8 cellular contexts compared by ENCODE assay signal in the genomic region with DNA sequence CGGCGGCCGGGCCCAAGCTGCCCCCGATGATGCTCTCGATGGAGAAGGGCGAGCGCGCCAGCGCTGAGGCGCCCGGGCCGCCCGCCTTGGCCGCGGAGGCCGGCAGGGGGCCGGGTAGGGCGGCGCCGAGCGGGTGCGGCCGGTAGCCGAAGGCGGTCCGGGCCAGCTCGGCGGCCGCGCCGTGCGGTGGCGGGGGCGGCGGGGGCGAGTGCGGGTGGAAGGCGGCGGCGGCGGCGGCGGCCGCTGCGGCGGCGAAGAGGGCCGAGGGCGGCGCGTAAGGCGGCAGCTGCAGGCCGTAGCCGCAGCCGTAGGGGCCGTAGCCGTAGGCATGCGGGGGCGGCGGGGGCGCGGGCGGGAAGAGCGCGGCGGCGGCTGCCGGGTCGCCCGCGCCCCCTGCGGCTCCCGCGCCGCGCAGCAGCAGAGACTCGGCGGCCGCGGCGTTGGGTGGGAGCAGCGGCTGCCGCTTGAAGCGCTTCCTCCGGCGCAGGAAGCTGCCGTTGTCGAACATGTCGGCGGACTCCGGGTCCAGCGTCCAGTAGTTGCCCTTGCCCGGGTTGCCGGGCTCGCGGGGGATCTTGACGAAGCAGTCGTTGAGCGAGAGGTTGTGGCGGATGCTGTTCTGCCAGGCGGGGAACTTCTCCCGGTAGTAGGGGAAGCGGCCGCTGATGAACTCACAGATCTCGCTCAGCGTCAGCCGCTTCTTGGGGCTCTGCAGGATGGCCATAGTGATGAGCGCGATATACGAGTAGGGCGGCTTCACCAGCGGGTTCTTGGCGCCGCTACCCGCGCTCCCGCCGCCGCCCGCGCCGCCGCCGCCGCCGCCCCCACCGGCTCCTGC. TPM values are rescaled to one million over a fixed set of nuclear protein-coding genes. Genes with fewer than 3 reads are reported as not detected.
DNase-seq lines count a peak whose midpoint lies in the region; ATAC-seq and TF ChIP-seq lines count a peak whose summit lies in the region.

No MANE protein-coding gene starts in this region.

- H3K27ac ChIP-seq in CD4-positive, alpha-beta memory T cell (ENCODE audit: low read depth, low read length): no peak overlapping the region
- H3K27ac ChIP-seq in iPS DF 6.9 (ENCODE audit: low read length) (no peak overlapping the region), spleen (peak overlapping the region in 1 of 8 donors; percentile 70)

- peak overlapping the region in 1 of 2 donors; percentile 36 for H3K4me3 ChIP-seq in CD4-positive, alpha-beta memory T cell (ENCODE audit: low read length in 2 of 2)
- peak overlapping the region; percentile 30 for H3K4me3 ChIP-seq in NT2/D1 (ENCODE audit: insufficient read length, low read depth)
- H3K4me3 ChIP-seq in iPS DF 6.9 (ENCODE audit: low read length): peak overlapping the region; percentile 29; the same call in 1 of the 2 replicates
- peak overlapping the region; percentile 22 to 77 (median 51) for H3K4me3 ChIP-seq in spleen

- no peaks in the 10 kb centered on the region for H3K9me3 ChIP-seq in CD4-positive, alpha-beta memory T cell (ENCODE audit: control insufficient read depth in 1 of 2, low read length in 2 of 2)
- H3K9me3 ChIP-seq in NT2/D1 (ENCODE audit: insufficient read depth, low read length) (no peaks in the 10 kb centered on the region), iPS DF 6.9 (ENCODE audit: control insufficient read depth, insufficient read depth, low read length) (no peaks in the 10 kb centered on the region), spleen (peaks cover 0 to 26% (median 0%) of the 10 kb centered on the region in 8 donors)

- TF ChIP-seq CTCF in spleen (IDR thresholded peaks at IDR 0.05 in 8 of 11, conservative IDR thresholded peaks at IDR 0.05 in 3 of 11): no peak

- peaks cover 0 to 2% of the 10 kb centered on the region in 2 donors for H3K36me3 Mint-ChIP-seq in CD4-positive, alpha-beta memory T cell
- H3K36me3 Mint-ChIP-seq in activated naive CD8-positive, alpha-beta T cell: peaks cover 2% of the 10 kb centered on the region

- no peaks in the 10 kb centered on the region for H3K36me3 ChIP-seq in CD4-positive, alpha-beta memory T cell (ENCODE audit: insufficient read depth, low read length)
- H3K36me3 ChIP-seq in NT2/D1 (ENCODE audit: insufficient read depth, insufficient read length, low read length) (no peaks in the 10 kb centered on the region), iPS DF 6.9 (ENCODE audit: control insufficient read depth, insufficient read depth, low read length) (no peaks in the 10 kb centered on the region), spleen (no peaks in the 10 kb centered on the region)

- peak overlapping the region; percentile 42 for H3K9ac ChIP-seq in NT2/D1 (ENCODE audit: insufficient read length, low read depth)

- H3K4me1 ChIP-seq in CD4-positive, alpha-beta memory T cell (ENCODE audit: insufficient read depth, low read length): peaks cover 22% of the 10 kb centered on the region
- peaks cover 8% of the 10 kb centered on the region for H3K4me1 ChIP-seq in NT2/D1 (ENCODE audit: insufficient read depth, insufficient read length)
- H3K4me1 ChIP-seq in iPS DF 6.9 (ENCODE audit: control insufficient read depth, insufficient read depth, low read length): no peaks in the 10 kb centered on the region; the same call in 1 of the 2 replicates
- peaks cover 9 to 38% (median 30%) of the 10 kb centered on the region in 6 donors for H3K4me1 ChIP-seq in spleen

- peak overlapping the region in 4 of 7 donors; percentile 71 to 90 (median 78) for H3K27ac Mint-ChIP-seq in CD4-positive, alpha-beta memory T cell
- H3K27ac Mint-ChIP-seq in activated naive CD8-positive, alpha-beta T cell: no peak overlapping the region

- peak; percentile 49 to 58 (median 56) for DNase-seq in CD4-positive, alpha-beta memory T cell
- DNase-seq in NT2/D1 (ENCODE audit: low read depth, low spot score): no peak
- no peak for DNase-seq in iPS DF 6.9 (ENCODE audit: low read depth, low spot score)
- DNase-seq in spleen: peak; percentile 86
- no peak for DNase-seq in GOT3 (lab: John Stamatoyannopoulos, UW)
- no peak for DNase-seq in foreskin melanocyte

- H3K4me3 Mint-ChIP-seq in CD4-positive, alpha-beta memory T cell: peak overlapping the region; percentile 85 to 93 (median 86)
- peak overlapping the region; percentile 86 for H3K4me3 Mint-ChIP-seq in activated naive CD8-positive, alpha-beta T cell

- CTCF ChIA-PET in CD4-positive, alpha-beta memory T cell (lab: Charles Lee; ENCODE audit: partially characterized antibody): interaction anchor here (1.6 kb wide), 1 partner anchor 60 kb away, joined by 6 read pairs; no protein-coding TSS in a partner anchor

- ATAC-seq in GM21723 (IDR thresholded peaks at IDR 0.05; ENCODE audit: unreplicated experiment): peak; percentile 43

- peaks cover 82% of the 10 kb centered on the region for H3K27me3 ChIP-seq in CD4-positive, alpha-beta memory T cell (ENCODE audit: insufficient read depth, low read length)
- peaks cover 84% of the 10 kb centered on the region for H3K27me3 ChIP-seq in NT2/D1 (ENCODE audit: insufficient read depth, insufficient read length)
- peaks cover 66% of the 10 kb centered on the region for H3K27me3 ChIP-seq in iPS DF 6.9 (ENCODE audit: control insufficient read depth, insufficient read depth, low read length)
- H3K27me3 ChIP-seq in spleen (replicated peaks in 1 of 7): peaks cover 38 to 97% (median 89%) of the 10 kb centered on the region in 7 donors

- peaks cover 54 to 55% of the 10 kb centered on the region in 2 donors for H3K27me3 Mint-ChIP-seq in CD4-positive, alpha-beta memory T cell
- H3K27me3 Mint-ChIP-seq in activated naive CD8-positive, alpha-beta T cell: peaks cover 51% of the 10 kb centered on the region

- H3K9me3 Mint-ChIP-seq in CD4-positive, alpha-beta memory T cell: peaks cover 0 to 45% (median 7%) of the 10 kb centered on the region in 8 donors
- no peaks in the 10 kb centered on the region for H3K9me3 Mint-ChIP-seq in activated naive CD8-positive, alpha-beta T cell (ENCODE audit: low read depth)

- POLR2A ChIA-PET in CD4-positive, alpha-beta memory T cell (lab: Charles Lee; ENCODE audit: partially characterized antibody): interaction anchor here (1.2 to 1.6 kb wide), 2 partner anchors 50 to 59 kb away, joined by 3 to 12 read pairs; no protein-coding TSS in a partner anchor

- WGBS in iPS DF 6.9 (ENCODE audit: insufficient coverage, insufficient read length): no CpG with 5 or more reads among the region's 127 CpGs
- WGBS in spleen, 5 donors: 0 to 2% (median 1%) methylated on average over 13 to 127 of the region's 127 CpGs

- intact Hi-C loops in CD4-positive, alpha-beta memory T cell (cut with micrococcal nuclease): no loop called here
- intact Hi-C loops in spleen (cut with DNase I; ENCODE audit: low total_unique reads): no loop called here

- TF ChIP-seq POLR2A in spleen (IDR thresholded peaks at IDR 0.05): no peak

- H3K4me1 Mint-ChIP-seq in CD4-positive, alpha-beta memory T cell: peaks cover 6 to 26% (median 17%) of the 10 kb centered on the region in 4 donors
- peaks cover 17% of the 10 kb centered on the region for H3K4me1 Mint-ChIP-seq in activated naive CD8-positive, alpha-beta T cell (ENCODE audit: low read depth)

RNA-seq across cellular contexts. Expression of a gene that starts 1.1 kb away (rescaled TPM):
- total RNA-seq in CD4-positive, alpha-beta memory T cell: not detected
- polyA plus RNA-seq in CD4-positive, alpha-beta memory T cell: under 1 TPM in 1 of 2 donors, not detected in 1; 0.08 TPM
- 1 to 10 TPM in 1 of 7 donors, under 1 TPM in 5, not detected in 1; 0.26 to 1.1 (median 0.34) TPM for total RNA-seq in spleen
- 1 to 10 TPM in 1 of 3 donors, under 1 TPM in 2; 0.09 to 1.1 (median 0.37) TPM for polyA plus RNA-seq in spleen

RNA-seq across cellular contexts. Expression of a gene that starts 50.8 kb away (rescaled TPM):
- 100 to 1,000 TPM; 538 to 557 TPM for total RNA-seq in CD4-positive, alpha-beta memory T cell
- 100 to 1,000 TPM; 757 to 779 TPM for polyA plus RNA-seq in CD4-positive, alpha-beta memory T cell
- total RNA-seq in spleen: 100 to 1,000 TPM; 368 to 539 (median 463) TPM
- 100 to 1,000 TPM; 689 to 914 (median 771) TPM for polyA plus RNA-seq in spleen

Comparison
In these comparisons a context has a peak if more than half of its experiments do, and no peak if none do; other contexts are left out.
1. DNase-seq: peak in CD4-positive, alpha-beta memory T cell (5 of 5) and spleen (single experiment); none in NT2/D1 (single experiment), iPS DF 6.9 (single experiment), GOT3 (single experiment) and foreskin melanocyte (single experiment).